Comparison of ENCODE assay signal across 8 cellular contexts in genomic region chr4:164876680-164877324, GRCh38.
A peak's percentile ranks its signal among the peaks of the same experiment; 100 is the strongest.
DNase-seq lines count a peak whose midpoint lies in the region; ATAC-seq and TF ChIP-seq lines count a peak whose summit lies in the region.

A gene with protein sequence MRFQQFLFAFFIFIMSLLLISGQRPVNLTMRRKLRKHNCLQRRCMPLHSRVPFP (plus strand): TSS chr4:164877178. CDS start chr4:164877332, 154 bp downstream.

- H3K4me3 ChIP-seq in GM12865 (ENCODE audit: low read depth, low read length): peak within 1 kb of the TSS; percentile 42

- TF ChIP-seq CTCF in GM12865 (IDR thresholded peaks at IDR 0.05; ENCODE audit: insufficient read depth, low read depth, low read length, missing control alignments): no peak

- peak; percentile 88 for DNase-seq in GM12865 (ENCODE audit: low read depth)
- peak; percentile 7 for DNase-seq in iPS DF 19.7 (ENCODE audit: low read depth, low spot score)
- no peak for DNase-seq in dedifferentiated amniotic fluid mesenchymal stem cell (ENCODE audit: extremely low spot score)
- no peak for DNase-seq in NCI-H524 treated with DMSO at 0.1 percent for 48 hours (lab: John Stamatoyannopoulos, UW)
- DNase-seq in central memory CD4-positive, alpha-beta T cell: no peak
- no peak for DNase-seq in NCI-H1694 (lab: John Stamatoyannopoulos, UW)

- ATAC-seq in GM21515 (IDR thresholded peaks at IDR 0.05; ENCODE audit: unreplicated experiment) (peak; percentile 98), HG03439 (IDR thresholded peaks at IDR 0.05; ENCODE audit: unreplicated experiment) (peak; percentile 94)

Comparison
In these comparisons a context has a peak if more than half of its experiments do, and no peak if none do; other contexts are left out.
1. DNase-seq: peak in GM12865 (single experiment) and iPS DF 19.7 (single experiment); none in dedifferentiated amniotic fluid mesenchymal stem cell (single experiment), NCI-H524 treated with DMSO at 0.1 percent for 48 hours (single experiment), central memory CD4-positive, alpha-beta T cell (single experiment) and NCI-H1694 (single experiment).